8 cellular contexts compared by ENCODE assay signal in the genomic region with DNA sequence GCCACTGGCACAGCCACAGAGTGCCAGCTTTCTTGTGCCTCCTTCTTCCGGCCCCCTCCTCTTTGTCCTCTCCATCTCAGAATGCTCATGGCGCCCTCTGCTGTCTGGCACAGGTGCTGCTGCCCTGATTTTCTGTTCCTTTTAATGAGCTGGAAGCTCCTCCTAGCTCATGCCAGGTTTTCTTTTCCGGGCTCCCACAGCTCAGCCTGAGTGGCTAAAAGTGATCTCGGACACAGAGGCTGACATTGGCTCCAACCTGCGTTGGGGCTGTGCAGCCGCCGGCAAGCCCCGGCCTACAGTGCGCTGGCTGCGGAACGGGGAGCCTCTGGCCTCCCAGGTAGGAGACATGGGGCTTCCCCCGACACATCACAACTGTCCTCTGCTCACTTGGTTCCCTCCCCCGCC. TPM values are rescaled to one million over a fixed set of nuclear protein-coding genes. Genes with fewer than 3 reads are reported as not detected.
DNase-seq lines count a peak whose midpoint lies in the region; ATAC-seq and TF ChIP-seq lines count a peak whose summit lies in the region.

No MANE protein-coding gene starts in this region.

- H3K4me1 Mint-ChIP-seq in T-helper 2 cell treated with Interferon-gamma antibody and Interleukin-4, amounts not matched to agents 5 μg/mL and 100 μg/mL, for 36 hours (ENCODE audit: low read depth): no peaks in the 10 kb centered on the region

- H3K27ac Mint-ChIP-seq in T-helper 2 cell treated with Interferon-gamma antibody and Interleukin-4, amounts not matched to agents 5 μg/mL and 100 μg/mL, for 36 hours: no peak overlapping the region

- no peak for TF ChIP-seq EP300 in sigmoid colon (IDR thresholded peaks at IDR 0.05)

- no peak overlapping the region for H3K27ac ChIP-seq in ascending aorta
- no peak overlapping the region for H3K27ac ChIP-seq in right cardiac atrium (ENCODE audit: low read length)
- no peak overlapping the region for H3K27ac ChIP-seq in sigmoid colon

- 33% methylated on average over 13 of the region's 13 CpGs for WGBS in right cardiac atrium
- WGBS in sigmoid colon, 2 donors: 43% methylated on average over 13 of the region's 13 CpGs

- no peaks in the 10 kb centered on the region for H3K9me3 Mint-ChIP-seq in T-helper 2 cell treated with Interferon-gamma antibody and Interleukin-4, amounts not matched to agents 5 μg/mL and 100 μg/mL, for 36 hours

- TF ChIP-seq CTCF in GM12801 (IDR thresholded peaks at IDR 0.05; ENCODE audit: extremely low read depth, insufficient read length): peak; percentile 16
- peak; percentile 58 to 84 (median 64) for TF ChIP-seq CTCF in ascending aorta (IDR thresholded peaks at IDR 0.05)
- TF ChIP-seq CTCF in sigmoid colon (IDR thresholded peaks at IDR 0.05): peak; percentile 64 to 83 (median 76)

- H3K27me3 ChIP-seq in ascending aorta: no peaks in the 10 kb centered on the region
- no peaks in the 10 kb centered on the region for H3K27me3 ChIP-seq in right cardiac atrium (ENCODE audit: control insufficient read depth, insufficient read depth)
- H3K27me3 ChIP-seq in sigmoid colon: no peaks in the 10 kb centered on the region

- H3K36me3 ChIP-seq in ascending aorta: no peaks in the 10 kb centered on the region
- H3K36me3 ChIP-seq in sigmoid colon: no peaks in the 10 kb centered on the region

- H3K4me1 ChIP-seq in ascending aorta (no peaks in the 10 kb centered on the region), right cardiac atrium (ENCODE audit: control insufficient read depth, insufficient read depth, low read length) (no peaks in the 10 kb centered on the region), sigmoid colon (peaks cover 0 to 8% (median 7%) of the 10 kb centered on the region in 4 donors)

- no peak for TF ChIP-seq POLR2A in sigmoid colon (IDR thresholded peaks at IDR 0.05)

- ATAC-seq in right cardiac atrium (peak; percentile 52 to 64), GM18511 (IDR thresholded peaks at IDR 0.05; ENCODE audit: unreplicated experiment) (no peak), GM21723 (IDR thresholded peaks at IDR 0.05; ENCODE audit: unreplicated experiment) (no peak)

- H3K9me3 ChIP-seq in ascending aorta (no peaks in the 10 kb centered on the region), right cardiac atrium (ENCODE audit: control insufficient read depth, low read length) (no peaks in the 10 kb centered on the region), sigmoid colon (no peaks in the 10 kb centered on the region)

- no peaks in the 10 kb centered on the region for H3K27me3 Mint-ChIP-seq in T-helper 2 cell treated with Interferon-gamma antibody and Interleukin-4, amounts not matched to agents 5 μg/mL and 100 μg/mL, for 36 hours (ENCODE audit: low read depth)

- H3K4me3 ChIP-seq in ascending aorta: no peak overlapping the region
- no peak overlapping the region for H3K4me3 ChIP-seq in right cardiac atrium (ENCODE audit: low read length)
- H3K4me3 ChIP-seq in sigmoid colon: no peak overlapping the region

- no peak overlapping the region for H3K4me3 Mint-ChIP-seq in T-helper 2 cell treated with Interferon-gamma antibody and Interleukin-4, amounts not matched to agents 5 μg/mL and 100 μg/mL, for 36 hours

- no peaks in the 10 kb centered on the region for H3K36me3 Mint-ChIP-seq in T-helper 2 cell treated with Interferon-gamma antibody and Interleukin-4, amounts not matched to agents 5 μg/mL and 100 μg/mL, for 36 hours (ENCODE audit: low read depth)

- intact Hi-C loops in ascending aorta (cut with DNase I): no loop called here
- intact Hi-C loops in right cardiac atrium (cut with DNase I): loop anchor here in 3 of 4 donors (5.0 kb wide), 2 partner anchors 74 to 79 kb away; no protein-coding TSS in a partner anchor
- intact Hi-C loops in sigmoid colon (cut with DNase I): loop anchor here (1.0 kb wide), 1 partner anchor 71 kb away; no protein-coding TSS in a partner anchor

- DNase-seq in NCI-H146 treated with DMSO at 0.1 percent for 48 hours (lab: John Stamatoyannopoulos, UW; ENCODE audit: unreplicated experiment) (peak; percentile 16), ascending aorta (ENCODE audit: low spot score in 2 of 2) (peak in 1 of 2 donors; percentile 73), right cardiac atrium (peak; percentile 61 to 89 (median 88)), sigmoid colon (peak; percentile 77)
- peak; percentile 52 for DNase-seq in T-helper 2 cell treated with Interferon-gamma antibody and Interleukin-4, amounts not matched to agents 5 μg/mL and 100 μg/mL, for 36 hours (ENCODE audit: low spot score)

RNA-seq across cellular contexts. Expression of a gene that starts 18.7 kb away (rescaled TPM):
- 0.32 TPM for total RNA-seq in ascending aorta
- total RNA-seq in right cardiac atrium: 1 to 10 TPM in 3 of 4 donors, under 1 TPM in 1; 0.78 to 1.8 (median 1.4) TPM
- 1.4 TPM for polyA plus RNA-seq in right cardiac atrium
- total RNA-seq in sigmoid colon: 1 to 10 TPM; 1.8 to 4.4 (median 3.4) TPM
- 1 to 10 TPM in 1 of 3 donors, under 1 TPM in 1, not detected in 1; 0.46 to 1.5 TPM for polyA plus RNA-seq in sigmoid colon

RNA-seq across cellular contexts. Expression of a gene that starts 22.6 kb away (rescaled TPM):
- not detected for total RNA-seq in ascending aorta
- total RNA-seq in right cardiac atrium: 1 to 10 TPM; 1.6 to 3.5 (median 2.8) TPM
- 2.6 TPM for polyA plus RNA-seq in right cardiac atrium
- total RNA-seq in sigmoid colon: 1 to 10 TPM; 2.1 to 3.6 (median 2.7) TPM
- polyA plus RNA-seq in sigmoid colon: 1 to 10 TPM in 1 of 3 donors, under 1 TPM in 1, not detected in 1; 0.92 to 1.8 TPM

Comparison
In these comparisons a context has a peak if more than half of its experiments do, and no peak if none do; other contexts are left out.
1. CTCF ChIP-seq: peak in every context shown above with its lines; median percentile 76 in sigmoid colon; 64 in ascending aorta; 16 in GM12801.
2. ATAC-seq: peak in right cardiac atrium (2 of 2); none in GM18511 (single experiment) and GM21723 (single experiment).